ENCODE assay signal across 16 cellular contexts in the genomic region with DNA sequence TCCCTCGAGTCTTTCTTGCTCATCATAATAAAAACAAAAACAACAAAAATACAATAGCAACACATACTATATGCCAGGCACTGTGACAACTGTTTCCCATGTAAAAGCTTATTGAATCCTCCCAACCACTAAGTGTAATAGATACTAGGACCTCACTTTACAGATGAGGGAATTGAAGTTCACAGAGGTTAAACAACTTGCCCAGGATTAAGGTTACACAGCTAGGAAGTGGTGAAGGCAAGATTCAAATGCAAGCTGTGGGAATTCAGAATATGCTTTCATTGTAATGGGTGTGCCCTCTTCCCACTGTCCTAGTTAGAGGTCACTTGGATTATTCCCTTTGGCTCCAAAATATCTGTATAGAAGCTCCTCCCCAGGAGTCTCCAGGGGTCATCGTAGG.
DNase-seq lines count a peak whose midpoint lies in the region; ATAC-seq and TF ChIP-seq lines count a peak whose summit lies in the region.
"Had no signal": no experiment of that assay in that cellular context is flagged by ENCODE, and none has a peak within 500 bp of the region (broad histone marks: within the 10 kb centered on the region; RNA-seq: fewer than 3 reads in every experiment).

No MANE protein-coding gene starts in this region.

- no peak overlapping the region for H2AK9ac ChIP-seq in IMR-90 (replicated peaks; ENCODE audit: low read depth, low read length, poor library complexity)

- 0 out of 2 replicates have a peak, but pooled peaks cover 2% of the 10 kb centered on the region for H3K9me1 ChIP-seq in IMR-90 (ENCODE audit: insufficient read depth, low read length)

- H3K27me3 Mint-ChIP-seq in chondrocyte (ENCODE audit: low read depth), result no peaks in the 10 kb centered on the region

- dilution Hi-C loops in IMR-90 (cut with HindIII; ENCODE audit: low sequenced_read_pairs, unreplicated experiment), result no loop called here

- H3K4me2 ChIP-seq in IMR-90 (ENCODE audit: low read depth, low read length), result no peak overlapping the region

- no peak overlapping the region for H3K4me3 ChIP-seq in IMR-90 (ENCODE audit: insufficient read depth, low read depth, low read length)
- no peak overlapping the region for H3K4me3 ChIP-seq in muscle layer of colon (ENCODE audit: low read depth in 1 of 2, low read length in 2 of 2)
- H3K4me3 ChIP-seq in sigmoid colon, result no peak overlapping the region
- H3K4me3 ChIP-seq in psoas muscle, result no peak overlapping the region

- H3K4ac ChIP-seq in IMR-90 (ENCODE audit: low read depth, low read length), result peak overlapping the region; percentile 36

- no peak overlapping the region for H2AK5ac ChIP-seq in IMR-90 (ENCODE audit: low read depth, low read length)

- no peak for TF ChIP-seq POLR2A in IMR-90 (IDR thresholded peaks at IDR 0.05; ENCODE audit: low read depth, low read length)
- TF ChIP-seq POLR2A in sigmoid colon (IDR thresholded peaks at IDR 0.05), result no peak

- H2BK120ac ChIP-seq in IMR-90 (ENCODE audit: low read depth, low read length), result no peak overlapping the region

- no peak overlapping the region for H4K91ac ChIP-seq in IMR-90 (ENCODE audit: insufficient read depth, low read depth, low read length)

- H3K56ac ChIP-seq in IMR-90 (ENCODE audit: extremely low read depth, insufficient read depth, low read length), result no peak overlapping the region

- no peak overlapping the region for H2BK5ac ChIP-seq in IMR-90 (ENCODE audit: low read depth, low read length, poor library complexity, severe bottlenecking)

- DNase-seq in IMR-90 (no peak), chondrocyte (ENCODE audit: low spot score) (no peak), sigmoid colon (no peak), NCI-H2171 treated with DMSO at 0.1 percent for 48 hours (lab: John Stamatoyannopoulos, UW) (no peak), 8988T (no peak), psoas muscle (no peak)
- DNase-seq: CD8-positive, alpha-beta T cell; COR-L47; DMS153; DMS79 treated with DMSO at 0.1 percent for 48 hours; EL; GOT3 had no signal

- no peaks in the 10 kb centered on the region for H3K36me3 ChIP-seq in IMR-90 (ENCODE audit: control insufficient read depth, insufficient read depth, low read length)
- H3K36me3 ChIP-seq in muscle layer of colon (ENCODE audit: insufficient read depth, low read length), result no peaks in the 10 kb centered on the region
- H3K36me3 ChIP-seq in sigmoid colon, result no peaks in the 10 kb centered on the region
- no peaks in the 10 kb centered on the region for H3K36me3 ChIP-seq in psoas muscle (ENCODE audit: insufficient read depth in 1 of 2, low read depth in 1 of 2)

- peaks cover 9% of the 10 kb centered on the region for H3K4me1 ChIP-seq in IMR-90 (ENCODE audit: control insufficient read depth, insufficient read depth, low read length)
- H3K4me1 ChIP-seq in muscle layer of colon (ENCODE audit: insufficient read depth, low read length), result peaks cover 56% of the 10 kb centered on the region
- peaks cover 0 to 64% (median 35%) of the 10 kb centered on the region in 4 donors for H3K4me1 ChIP-seq in sigmoid colon
- no peaks in the 10 kb centered on the region for H3K4me1 ChIP-seq in psoas muscle

- no peak overlapping the region for H3K4me3 Mint-ChIP-seq in chondrocyte (ENCODE audit: unreplicated experiment)
- H3K4me3 Mint-ChIP-seq: CD14-positive monocyte; CD8-positive, alpha-beta T cell had no signal

- in situ Hi-C loops in IMR-90 (cut with MboI; ENCODE audit: low sequenced_read_pairs), result no loop called here

- no peak overlapping the region for H4K5ac ChIP-seq in IMR-90 (ENCODE audit: low read depth, low read length)

- TF ChIP-seq CTCF in IMR-90 (conservative IDR thresholded peaks at IDR 0.05; ENCODE audit: low read depth, low read length) (no peak), chondrocyte (IDR thresholded peaks at IDR 0.05) (no peak), sigmoid colon (IDR thresholded peaks at IDR 0.05) (no peak), psoas muscle (IDR thresholded peaks at IDR 0.05) (no peak)

- H3K23ac ChIP-seq in IMR-90 (ENCODE audit: low read depth, low read length), result no peak overlapping the region

- no peak overlapping the region for H2BK20ac ChIP-seq in IMR-90 (ENCODE audit: low read depth, low read length)

- no peak overlapping the region for H4K8ac ChIP-seq in IMR-90 (ENCODE audit: low read depth in 2 of 2, low read length in 2 of 2)

- intact Hi-C loops in IMR-90 (cut with micrococcal nuclease), result loop anchor here (5.0 kb wide), 1 partner anchor 345 kb away; the partner anchor contains the start of gene FN1
- intact Hi-C loops in sigmoid colon (cut with DNase I), result loop anchor here (5.0 kb wide), 3 partner anchors 115 to 345 kb away; partner anchors contain the start of gene FN1
- intact Hi-C loops in psoas muscle (cut with DNase I), result no loop called here

- H3K9me3 ChIP-seq in IMR-90 (ENCODE audit: control insufficient read depth, insufficient read depth, low read length) (no peaks in the 10 kb centered on the region; the same call in 1 of the 2 replicates), muscle layer of colon (ENCODE audit: low read length) (no peaks in the 10 kb centered on the region), sigmoid colon (no peaks in the 10 kb centered on the region), psoas muscle (no peaks in the 10 kb centered on the region)

- TF ChIP-seq RAD21 in IMR-90 (IDR thresholded peaks at IDR 0.05; ENCODE audit: low read length), result no peak

- BruUV-seq in IMR-90 (replicated peaks; lab: Mats Ljungman, UMichigan), result no TSS peak

- no peak overlapping the region for H3K27ac ChIP-seq in IMR-90 (ENCODE audit: insufficient read depth, low read length)
- peak overlapping the region; percentile 45 for H3K27ac ChIP-seq in muscle layer of colon (ENCODE audit: low read depth, low read length)
- peak overlapping the region; percentile 58 to 85 (median 78) for H3K27ac ChIP-seq in sigmoid colon
- H3K27ac ChIP-seq in psoas muscle, result no peak overlapping the region
- H3K27ac ChIP-seq: HL-60 had no signal

- no peak overlapping the region for H3K14ac ChIP-seq in IMR-90 (replicated peaks; ENCODE audit: low read depth, low read length)

- POLR2A ChIA-PET in IMR-90 (lab: Charles Lee; ENCODE audit: unreplicated experiment), result no interaction called here

- CTCF ChIA-PET in IMR-90 (lab: Yijun Ruan, JAX), result interaction anchor here (0.5 kb wide), 1 partner anchor 20 kb away, joined by 3 read pairs; no protein-coding TSS in a partner anchor

- ATAC-seq in IMR-90 (ENCODE audit: low read depth) (no peak), psoas muscle (no peak)
- ATAC-seq: CD8-positive, alpha-beta T cell; HCT116 had no signal

- TF ChIP-seq EP300 in sigmoid colon (IDR thresholded peaks at IDR 0.05), result no peak

- no peaks in the 10 kb centered on the region for H4K20me1 ChIP-seq in IMR-90 (ENCODE audit: insufficient read depth, low read length)

- H2BK15ac ChIP-seq in IMR-90 (ENCODE audit: low read depth, low read length), result 0 out of 3 replicates have a peak overlapping the region, but pooled peaks have one; percentile 47

- H3K27ac Mint-ChIP-seq in chondrocyte (ENCODE audit: unreplicated experiment), result peak overlapping the region; percentile 20
- H3K27ac Mint-ChIP-seq: CD14-positive monocyte; CD8-positive, alpha-beta T cell had no signal

- no peaks in the 10 kb centered on the region for H3K27me3 ChIP-seq in IMR-90 (ENCODE audit: control insufficient read depth, insufficient read depth, low read length)
- no peaks in the 10 kb centered on the region for H3K27me3 ChIP-seq in muscle layer of colon (ENCODE audit: control insufficient read depth in 1 of 2, insufficient read depth in 2 of 2, low read length in 2 of 2)
- no peaks in the 10 kb centered on the region for H3K27me3 ChIP-seq in sigmoid colon
- H3K27me3 ChIP-seq in psoas muscle (ENCODE audit: insufficient read depth in 3 of 3, low read length in 2 of 3), result no peaks in the 10 kb centered on the region

- H3K9me3 Mint-ChIP-seq in chondrocyte (ENCODE audit: low read depth), result no peaks in the 10 kb centered on the region
- H3K9me3 Mint-ChIP-seq: CD8-positive, alpha-beta T cell had no signal

- H3K9ac ChIP-seq in IMR-90 (ENCODE audit: low read depth, low read length) (no peak overlapping the region), muscle layer of colon (ENCODE audit: low read length) (no peak overlapping the region)

- H3K18ac ChIP-seq in IMR-90 (ENCODE audit: low read depth, low read length), result peak overlapping the region; percentile 25; the same call in 1 of the 2 replicates

- H3K36me3 Mint-ChIP-seq in chondrocyte (ENCODE audit: low read depth), result no peaks in the 10 kb centered on the region
- H3K36me3 Mint-ChIP-seq: CD14-positive monocyte; CD8-positive, alpha-beta T cell had no signal

- WGBS in IMR-90 (ENCODE audit: extremely low coverage in 2 of 2, insufficient read length in 1 of 2), 2 experiments, result no CpG with 5 or more reads among the region's 2 CpGs
- WGBS in sigmoid colon, 2 donors, result 89 to 91% methylated on average over 2 of the region's 2 CpGs
- 82 to 84% (median 84%) methylated on average over 2 of the region's 2 CpGs for WGBS in psoas muscle, 3 donors

- no peak overlapping the region for H2AFZ ChIP-seq in IMR-90 (replicated peaks; ENCODE audit: low read length, poor library complexity)

- H3K79me1 ChIP-seq in IMR-90 (ENCODE audit: low read depth in 1 of 2, low read length in 2 of 2), result no peaks in the 10 kb centered on the region

- H3K4me1 Mint-ChIP-seq in chondrocyte (ENCODE audit: low read depth), result peaks cover 77% of the 10 kb centered on the region

TF ChIP-seq in IMR-90, 13 proteins besides CTCF, POLR2A, EP300 and RAD21 (continues in another document):
- TF ChIP-seq NFE2L2 (IDR thresholded peaks at IDR 0.05; ENCODE audit: low read depth, low read length), result no peak
- TF ChIP-seq RFX5 (IDR thresholded peaks at IDR 0.05; ENCODE audit: low read depth, low read length), result no peak
- TF ChIP-seq FOS (IDR thresholded peaks at IDR 0.05; ENCODE audit: low read depth, low read length), result no peak
- no peak for TF ChIP-seq RCOR1 (IDR thresholded peaks at IDR 0.05; ENCODE audit: insufficient replicate concordance, low read length)
- no peak for TF ChIP-seq BHLHE40 (IDR thresholded peaks at IDR 0.05; ENCODE audit: low read depth, low read length)
- TF ChIP-seq SMC3 (IDR thresholded peaks at IDR 0.05; ENCODE audit: low read depth, low read length), result no peak
- TF ChIP-seq MAZ (IDR thresholded peaks at IDR 0.05; ENCODE audit: borderline replicate concordance, low read depth, low read length), result no peak
- TF ChIP-seq USF2 (IDR thresholded peaks at IDR 0.05; ENCODE audit: low read depth, low read length), result no peak

Comparison
In these comparisons a context has a peak if more than half of its experiments do, and no peak if none do; other contexts are left out.
1. H3K27ac ChIP-seq: peak in muscle layer of colon (single experiment) and sigmoid colon (4 of 4); none in IMR-90 (single experiment) and psoas muscle (single experiment).
2. intact Hi-C loops: an anchor here in IMR-90 (5.0 kb wide) and sigmoid colon (5.0 kb wide); none called in psoas muscle.